Comparison of ENCODE assay signal across 35 cellular contexts in the genomic region with DNA sequence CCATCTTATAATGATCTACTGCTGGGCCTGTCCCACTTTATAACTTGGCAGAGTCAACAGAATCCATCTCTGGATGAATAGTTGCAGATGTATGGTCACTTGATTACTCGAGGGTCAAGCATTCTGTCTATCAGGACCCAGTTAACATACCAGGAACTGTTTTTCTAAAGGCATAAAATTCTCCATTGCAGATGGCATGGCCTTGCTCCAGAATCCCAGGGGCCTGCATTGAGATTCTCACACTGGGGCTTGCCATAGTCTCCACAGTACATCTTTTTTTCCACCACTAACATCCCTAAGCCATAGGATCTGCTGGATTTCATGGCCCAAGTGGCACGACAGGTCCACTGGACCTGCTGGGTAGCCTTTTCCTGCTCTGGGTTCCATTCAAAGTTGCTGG.
"Had no signal": no experiment of that assay in that cellular context is flagged by ENCODE, and none has a peak within 500 bp of the region (broad histone marks: within the 10 kb centered on the region; RNA-seq: fewer than 3 reads in every experiment).

No MANE protein-coding gene starts in this region.

- H3K9me3 ChIP-seq: MG63 had no signal

- H3K9ac ChIP-seq: KMS-11 had no signal

- H3K27me3 ChIP-seq: MG63 had no signal

- H3K36me3 ChIP-seq: MG63 had no signal

- H3K4me3 ChIP-seq: MG63 had no signal

- H3K27ac ChIP-seq: KMS-11 had no signal

- DNase-seq: Karpas-422, Kasumi-1, KG1, MG63, MM.1S, MV-4-11, NCI-H1048, NCI-H1092, NCI-H1092 treated with DMSO at 0.1 percent for 48 hours, NCI-H1105, NCI-H1105 treated with DMSO at 0.1 percent for 48 hours, NCI-H1417, NCI-H1417 treated with DMSO at 0.1 percent for 48 hours, NCI-H1436, NCI-H1436 treated with DMSO at 0.1 percent for 48 hours, NCI-H146, NCI-H1694, NCI-H1694 treated with DMSO at 0.1 percent for 48 hours, NCI-H187, NCI-H187 treated with DMSO at 0.1 percent for 48 hours, NCI-H1930, NCI-H2029, NCI-H2029 treated with DMSO at 0.1 percent for 48 hours, NCI-H2081, NCI-H2081 treated with DMSO at 0.1 percent for 48 hours, NCI-H2107, NCI-H2171, NCI-H2171 treated with DMSO at 0.1 percent for 48 hours, NCI-H2227 treated with DMSO at 0.1 percent for 48 hours, NCI-H226, NCI-H345, NCI-H446, NCI-H446 treated with DMSO at 0.1 percent for 48 hours, NCI-H510A had no signal

- H3K4me2 ChIP-seq: KMS-11 had no signal
